Comparison of ENCODE assay signal across 8 cellular contexts in the genomic region with DNA sequence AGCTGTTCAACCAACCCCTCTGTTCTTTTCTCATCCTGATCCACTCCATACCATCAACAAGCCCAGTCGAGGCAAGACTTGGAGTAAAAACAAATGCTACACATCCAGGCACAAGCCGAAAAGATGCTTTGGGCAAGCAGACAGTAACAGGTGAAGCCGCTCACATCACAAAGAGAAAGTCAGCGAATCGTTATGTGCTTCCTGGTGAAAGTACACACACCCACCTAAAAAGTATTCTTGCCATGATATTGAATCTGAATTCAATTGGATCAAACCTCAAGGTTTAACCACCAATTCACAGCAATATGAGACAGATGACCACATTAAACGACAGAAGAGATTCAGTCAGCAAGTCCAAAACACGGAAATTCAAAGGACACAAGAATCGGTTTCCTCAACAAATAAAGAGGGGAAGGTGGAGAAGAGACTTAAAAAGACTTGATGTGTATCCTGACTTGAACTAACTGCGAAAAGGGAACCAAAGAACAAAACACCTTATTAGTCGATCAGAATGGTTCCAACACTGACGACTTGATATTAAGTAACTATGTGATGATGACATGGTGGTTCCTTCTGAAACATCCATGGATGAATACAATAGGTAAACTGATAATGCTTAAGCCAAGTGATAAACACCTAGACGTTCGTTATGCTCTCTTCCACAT. TPM values are rescaled to one million over a fixed set of nuclear protein-coding genes. Genes with fewer than 3 reads are reported as not detected.
DNase-seq lines count a peak whose midpoint lies in the region; ATAC-seq and TF ChIP-seq lines count a peak whose summit lies in the region.

No MANE protein-coding gene starts in this region.

- DNase-seq in ACHN (peak; percentile 44), left colon (peak in 1 of 2 donors; percentile 10)

- peaks cover 21% of the 10 kb centered on the region for H3K27me3 Mint-ChIP-seq in brain

- peaks cover 43% of the 10 kb centered on the region for H3K4me1 ChIP-seq in OCI-LY1 (ENCODE audit: insufficient read depth, low read length, severe bottlenecking)
- H3K4me1 ChIP-seq in subcutaneous abdominal adipose tissue (ENCODE audit: control insufficient read depth in 5 of 5, insufficient read depth in 5 of 5, low read length in 5 of 5): peaks cover 7 to 39% (median 36%) of the 10 kb centered on the region in 5 donors

- peaks cover 35% of the 10 kb centered on the region for H3K79me2 ChIP-seq in OCI-LY1 (ENCODE audit: insufficient read depth, low read length)

- in situ Hi-C loops in ACHN (cut with HindIII; ENCODE audit: low pct_ligation_motif_present, low pct_unique_long_range_greater_than_20kb, low sequenced_read_pairs): no loop called here

- H3K4me2 ChIP-seq in OCI-LY1 (ENCODE audit: low read length): peak overlapping the region; percentile 82

- H3K36me3 ChIP-seq in OCI-LY1 (ENCODE audit: insufficient read depth, low read length): no peaks in the 10 kb centered on the region; the same call in none of the 2 replicates
- no peaks in the 10 kb centered on the region for H3K36me3 ChIP-seq in subcutaneous abdominal adipose tissue (ENCODE audit: control insufficient read depth in 5 of 5, insufficient read depth in 5 of 5, low read length in 5 of 5)

- H3K36me3 Mint-ChIP-seq in brain: no peaks in the 10 kb centered on the region

- ATAC-seq in GM18498 (IDR thresholded peaks at IDR 0.05; ENCODE audit: unreplicated experiment) (peak; percentile 23), left colon (peak; percentile 24), GM19463 (IDR thresholded peaks at IDR 0.05; ENCODE audit: unreplicated experiment) (no peak), GM21737 (IDR thresholded peaks at IDR 0.05; ENCODE audit: unreplicated experiment) (no peak)

- H3K27ac ChIP-seq in OCI-LY1 (ENCODE audit: low read depth, low read length, poor library complexity, severe bottlenecking): peak overlapping the region; percentile 87
- H3K27ac ChIP-seq in subcutaneous abdominal adipose tissue (ENCODE audit: low read depth, low read length): peak overlapping the region; percentile 94

- H3K9me3 Mint-ChIP-seq in brain: no peaks in the 10 kb centered on the region

- peak overlapping the region; percentile 88 to 97 (median 94) for H3K4me3 Mint-ChIP-seq in brain

- no peak overlapping the region; the same call in 1 of the 2 replicates for H2AFZ ChIP-seq in OCI-LY1 (ENCODE audit: low read length)

- H3K27me3 ChIP-seq in OCI-LY1 (ENCODE audit: insufficient read depth, low read length) (no peaks in the 10 kb centered on the region; the same call in 1 of the 2 replicates), subcutaneous abdominal adipose tissue (ENCODE audit: control insufficient read depth in 5 of 5, insufficient read depth in 4 of 5, low read length in 5 of 5) (no peaks in the 10 kb centered on the region)

- peaks cover 56% of the 10 kb centered on the region for H3K4me1 Mint-ChIP-seq in brain

- no peaks in the 10 kb centered on the region for H3F3A ChIP-seq in OCI-LY1 (ENCODE audit: insufficient read depth, low read length)

- no peaks in the 10 kb centered on the region for H4K20me1 ChIP-seq in OCI-LY1 (ENCODE audit: insufficient read depth, low read length)

- H3K9ac ChIP-seq in OCI-LY1 (ENCODE audit: low read length) (peak overlapping the region; percentile 90), subcutaneous abdominal adipose tissue (ENCODE audit: low read length in 5 of 5) (peak overlapping the region; percentile 64 to 99 (median 89))

- H3K27ac Mint-ChIP-seq in brain: peak overlapping the region; percentile 100

- no peaks in the 10 kb centered on the region for H3K9me2 ChIP-seq in OCI-LY1 (ENCODE audit: low read depth, low read length)

- intact Hi-C loops in left colon (cut with DNase I, micrococcal nuclease): no loop called here

- H3K4me3 ChIP-seq in OCI-LY1 (ENCODE audit: low read depth, low read length, poor library complexity, severe bottlenecking): peak overlapping the region; percentile 95
- peak overlapping the region; percentile 77 to 99 (median 97) for H3K4me3 ChIP-seq in subcutaneous abdominal adipose tissue (ENCODE audit: low read depth in 1 of 5, low read length in 5 of 5)

- no peak for TF ChIP-seq CTCF in OCI-LY1 (IDR thresholded peaks at IDR 0.05; ENCODE audit: low read length)
- TF ChIP-seq CTCF in brain (conservative IDR thresholded peaks at IDR 0.05): no peak

- no peaks in the 10 kb centered on the region for H3K9me3 ChIP-seq in OCI-LY1 (ENCODE audit: low read length)
- no peaks in the 10 kb centered on the region for H3K9me3 ChIP-seq in subcutaneous abdominal adipose tissue (ENCODE audit: control insufficient read depth in 5 of 5, low read length in 5 of 5)

RNA-seq across cellular contexts. Expression of a gene that starts 1.1 kb away (rescaled TPM):
- 6.8 TPM for polyA plus RNA-seq in brain (ENCODE audit: insufficient read depth, low read depth, low replicate concordance)
- total RNA-seq in left colon: 10 to 100 TPM in 1 of 2 donors, 1 to 10 TPM in 1; 9.8 to 10.4 TPM

Comparison
In these comparisons a context has a peak if more than half of its experiments do, and no peak if none do; other contexts are left out.
1. ATAC-seq: peak in GM18498 (single experiment) and left colon (single experiment); none in GM19463 (single experiment) and GM21737 (single experiment).